Comparison of ENCODE assay signal across 15 cellular contexts in genomic region chr10:47374611-47375536, GRCh38. TPM values are rescaled to one million over a fixed set of nuclear protein-coding genes. Genes with fewer than 3 reads are reported as not detected.
DNase-seq lines count a peak whose midpoint lies in the region; ATAC-seq and TF ChIP-seq lines count a peak whose summit lies in the region.
"Had no signal": no experiment of that assay in that cellular context is flagged by ENCODE, and none has a peak within 500 bp of the region (broad histone marks: within the 10 kb centered on the region; RNA-seq: fewer than 3 reads in every experiment).

No MANE protein-coding gene starts in this region.

- DNase-seq in AG20443 (ENCODE audit: low spot score) (peak; percentile 67), amniotic epithelial cell (ENCODE audit: low read depth) (peak; percentile 46), fibroblast of peridontal ligament (ENCODE audit: extremely low read depth) (peak; percentile 87), sciatic nerve (ENCODE audit: low spot score) (peak; percentile 59), NCI-H2029 treated with DMSO at 0.1 percent for 48 hours (lab: John Stamatoyannopoulos, UW) (no peak), GM13976 (ENCODE audit: low spot score) (no peak)
- no peak for DNase-seq in stimulated activated CD4-positive, alpha-beta T cell treated with anti-CD3 and anti-CD28 coated beads, Interleukin-1b, Interleukin-23, amount 100 ng/mL, for 48 hours
- DNase-seq in stimulated activated CD4-positive, alpha-beta T cell treated with anti-CD3 and anti-CD28 coated beads, Interleukin-12 subunit alpha, Interleukin-12 subunit beta, amount 100 ng/mL, for 4 hours = no peak
- DNase-seq: Karpas-422, mammary epithelial cell, NCI-H1417, NCI-H446 treated with DMSO at 0.1 percent for 48 hours, OCI-M1 had no signal

- in situ Hi-C loops in GM13976 (cut with MboI; ENCODE audit: low sequenced_read_pairs, unreplicated experiment) = no loop called here

- ATAC-seq in sciatic nerve = peak; percentile 65
- ATAC-seq: activated naive CD4-positive, alpha-beta T cell treated with anti-CD3 and anti-CD28 coated beads, Interleukin-2, amount 50 U/mL, for 72 hours; esophagus mucosa had no signal

- intact Hi-C loops in sciatic nerve (cut with DNase I) = no loop called here

- no peak for TF ChIP-seq CTCF in GM13976 (IDR thresholded peaks at IDR 0.05; ENCODE audit: borderline replicate concordance, control extremely low read depth, extremely low read depth, insufficient read depth, missing control alignments)

RNA-seq across cellular contexts. Expression of gene ZNF488, which starts 9.2 kb away (rescaled TPM):
- total RNA-seq in sciatic nerve = 0.71 TPM

RNA-seq across cellular contexts. Expression of gene RBP3, which starts 26.7 kb away (rescaled TPM):
- not detected for total RNA-seq in sciatic nerve
- total RNA-seq: activated naive CD4-positive, alpha-beta T cell treated with anti-CD3 and anti-CD28 coated beads, Interleukin-2, amount 50 U/mL, for 72 hours; esophagus mucosa; mammary epithelial cell had no signal

RNA-seq across cellular contexts. Expression of gene GDF2, which starts 52.6 kb away (rescaled TPM):
- total RNA-seq in sciatic nerve = not detected
- total RNA-seq: activated naive CD4-positive, alpha-beta T cell treated with anti-CD3 and anti-CD28 coated beads, Interleukin-2, amount 50 U/mL, for 72 hours; esophagus mucosa; mammary epithelial cell had no signal

Comparison
In these comparisons a context has a peak if more than half of its experiments do, and no peak if none do; other contexts are left out.
1. DNase-seq: peak in AG20443 (single experiment), amniotic epithelial cell (single experiment), fibroblast of peridontal ligament (single experiment) and sciatic nerve (single experiment); none in stimulated activated CD4-positive, alpha-beta T cell treated with anti-CD3 and anti-CD28 coated beads, Interleukin-1b, Interleukin-23, amount 100 ng/mL, for 48 hours (single experiment), NCI-H2029 treated with DMSO at 0.1 percent for 48 hours (single experiment), stimulated activated CD4-positive, alpha-beta T cell treated with anti-CD3 and anti-CD28 coated beads, Interleukin-12 subunit alpha, Interleukin-12 subunit beta, amount 100 ng/mL, for 4 hours (single experiment) and GM13976 (single experiment).